ENCODE assay signal across 24 cellular contexts in the genomic region with DNA sequence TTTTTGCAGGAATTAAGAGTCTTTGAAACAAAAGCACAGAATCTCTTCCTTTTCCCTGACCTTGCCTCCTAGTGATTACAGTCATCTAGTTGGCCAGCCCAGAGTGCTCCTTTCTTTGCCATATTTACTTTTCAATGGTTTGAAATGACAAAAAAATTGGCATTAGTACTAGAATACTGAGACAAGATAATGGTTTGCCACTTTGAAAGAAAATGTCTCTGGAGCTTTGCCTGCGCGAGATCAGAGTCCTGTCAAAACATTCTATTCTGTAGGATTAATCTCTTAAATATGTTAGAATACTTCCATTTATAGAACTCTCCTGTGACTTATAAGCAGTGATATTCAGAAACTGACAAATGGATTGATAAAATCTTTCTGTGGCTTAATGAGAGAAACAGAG.
"Had no signal": no experiment of that assay in that cellular context is flagged by ENCODE, and none has a peak within 500 bp of the region (broad histone marks: within the 10 kb centered on the region; RNA-seq: fewer than 3 reads in every experiment).

No MANE protein-coding gene starts in this region.

- H3K27me3 Mint-ChIP-seq: dendritic cell treated with granulocyte-macrophage colony-stimulating factor and Interleukin-4, amounts not matched to agents 40 ng/mL and 50 ng/mL, for 4 days; effector memory CD8-positive, alpha-beta T cell had no signal

- ATAC-seq: effector memory CD8-positive, alpha-beta T cell; esophagus mucosa; foreskin keratinocyte; gastrocnemius medialis; gastroesophageal sphincter; heart left ventricle; heart right ventricle had no signal

- H3K9me3 ChIP-seq: colonic mucosa, esophagus muscularis mucosa, gastrocnemius medialis, gastroesophageal sphincter had no signal

- H3K4me1 Mint-ChIP-seq: endodermal cell had no signal

- H3K4me1 ChIP-seq: colonic mucosa, esophagus squamous epithelium, foreskin keratinocyte, gastrocnemius medialis, gastroesophageal sphincter, heart left ventricle, heart right ventricle had no signal

- H3K27me3 ChIP-seq: colonic mucosa, esophagus muscularis mucosa, esophagus squamous epithelium, foreskin keratinocyte, gastrocnemius medialis, gastroesophageal sphincter, heart left ventricle, heart right ventricle had no signal

- H3K4me3 Mint-ChIP-seq: dendritic cell treated with granulocyte-macrophage colony-stimulating factor and Interleukin-4, amounts not matched to agents 40 ng/mL and 50 ng/mL, for 4 days; effector memory CD8-positive, alpha-beta T cell; endodermal cell had no signal

- H3K27ac ChIP-seq: colonic mucosa, coronary artery, dorsolateral prefrontal cortex, epithelial cell of prostate, esophagus muscularis mucosa, esophagus squamous epithelium, foreskin keratinocyte, gastrocnemius medialis, gastroesophageal sphincter, heart left ventricle, heart right ventricle had no signal

- H3K9me3 Mint-ChIP-seq: endodermal cell had no signal

- H3K27ac Mint-ChIP-seq: dendritic cell treated with granulocyte-macrophage colony-stimulating factor and Interleukin-4, amounts not matched to agents 40 ng/mL and 50 ng/mL, for 4 days; effector memory CD8-positive, alpha-beta T cell; endodermal cell had no signal

- H3K36me3 ChIP-seq: colonic mucosa, esophagus muscularis mucosa, esophagus squamous epithelium, gastrocnemius medialis, gastroesophageal sphincter, heart left ventricle, heart right ventricle had no signal

- H3K4me3 ChIP-seq: colonic mucosa, coronary artery, dorsolateral prefrontal cortex, esophagus muscularis mucosa, esophagus squamous epithelium, gastrocnemius medialis, gastroesophageal sphincter, heart left ventricle, heart right ventricle had no signal

- DNase-seq: colonic mucosa; cortex of kidney; dermis blood vessel endothelial cell; dorsolateral prefrontal cortex; effector CD4-positive, alpha-beta T cell; effector CD8-positive, alpha-beta T cell; effector memory CD4-positive, alpha-beta T cell; effector memory CD8-positive, alpha-beta T cell; endodermal cell; erythroblast; esophagus squamous epithelium; foreskin fibroblast; foreskin keratinocyte; foreskin melanocyte; gastrocnemius medialis; glutamatergic neuron; heart left ventricle; heart right ventricle had no signal
